In the genomic region with DNA sequence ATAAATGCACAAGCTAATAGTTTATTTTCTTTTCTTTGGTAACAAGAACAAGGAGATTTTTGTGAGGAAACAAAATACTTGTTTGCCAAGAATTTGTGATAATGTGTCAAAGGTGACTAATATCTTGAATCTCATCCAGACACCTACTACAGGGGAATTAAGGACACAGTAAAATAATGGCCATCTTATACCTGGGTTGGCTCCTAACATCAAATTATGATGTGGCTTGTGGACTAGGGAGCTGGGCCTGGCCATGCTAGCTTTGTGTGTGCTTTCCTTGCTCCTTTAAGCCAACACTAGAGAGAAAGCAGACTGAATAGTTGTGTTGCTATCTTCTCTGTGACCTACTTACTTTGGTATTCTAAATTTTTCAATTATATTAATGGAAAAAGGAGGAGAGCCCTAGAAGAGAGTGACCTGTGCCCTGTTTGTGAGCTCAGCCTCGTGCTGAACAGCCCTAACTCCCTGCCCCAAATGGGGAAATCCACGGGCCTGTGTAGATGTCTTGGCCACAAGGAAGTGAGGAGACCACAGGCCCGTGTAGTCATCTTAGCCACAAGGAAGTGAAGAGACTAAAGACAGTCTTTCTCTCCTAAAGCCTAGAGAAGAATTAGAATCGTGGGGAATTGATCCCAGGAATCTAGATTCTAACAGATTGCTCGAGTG, we compare ENCODE assay signal across 2 cellular contexts.
TF ChIP-seq lines count a peak whose summit lies in the region.

No MANE protein-coding gene starts in this region.

TF ChIP-seq in liver, 16 proteins besides CTCF, POLR2A, EP300 and RAD21 (continued from another document):
- TF ChIP-seq, protein P1, sequence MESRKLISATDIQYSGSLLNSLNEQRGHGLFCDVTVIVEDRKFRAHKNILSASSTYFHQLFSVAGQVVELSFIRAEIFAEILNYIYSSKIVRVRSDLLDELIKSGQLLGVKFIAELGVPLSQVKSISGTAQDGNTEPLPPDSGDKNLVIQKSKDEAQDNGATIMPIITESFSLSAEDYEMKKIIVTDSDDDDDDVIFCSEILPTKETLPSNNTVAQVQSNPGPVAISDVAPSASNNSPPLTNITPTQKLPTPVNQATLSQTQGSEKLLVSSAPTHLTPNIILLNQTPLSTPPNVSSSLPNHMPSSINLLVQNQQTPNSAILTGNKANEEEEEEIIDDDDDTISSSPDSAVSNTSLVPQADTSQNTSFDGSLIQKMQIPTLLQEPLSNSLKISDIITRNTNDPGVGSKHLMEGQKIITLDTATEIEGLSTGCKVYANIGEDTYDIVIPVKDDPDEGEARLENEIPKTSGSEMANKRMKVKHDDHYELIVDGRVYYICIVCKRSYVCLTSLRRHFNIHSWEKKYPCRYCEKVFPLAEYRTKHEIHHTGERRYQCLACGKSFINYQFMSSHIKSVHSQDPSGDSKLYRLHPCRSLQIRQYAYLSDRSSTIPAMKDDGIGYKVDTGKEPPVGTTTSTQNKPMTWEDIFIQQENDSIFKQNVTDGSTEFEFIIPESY (IDR thresholded peaks at IDR 0.05): no peak
- peak; percentile 6 for TF ChIP-seq YY1 (IDR thresholded peaks at IDR 0.05)
- TF ChIP-seq, protein P2, sequence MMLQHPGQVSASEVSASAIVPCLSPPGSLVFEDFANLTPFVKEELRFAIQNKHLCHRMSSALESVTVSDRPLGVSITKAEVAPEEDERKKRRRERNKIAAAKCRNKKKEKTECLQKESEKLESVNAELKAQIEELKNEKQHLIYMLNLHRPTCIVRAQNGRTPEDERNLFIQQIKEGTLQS (IDR thresholded peaks at IDR 0.05): no peak
- no peak for TF ChIP-seq JUND (IDR thresholded peaks at IDR 0.05)
- TF ChIP-seq NR2F2 (IDR thresholded peaks at IDR 0.05): peak; percentile 44
- TF ChIP-seq, protein P3, sequence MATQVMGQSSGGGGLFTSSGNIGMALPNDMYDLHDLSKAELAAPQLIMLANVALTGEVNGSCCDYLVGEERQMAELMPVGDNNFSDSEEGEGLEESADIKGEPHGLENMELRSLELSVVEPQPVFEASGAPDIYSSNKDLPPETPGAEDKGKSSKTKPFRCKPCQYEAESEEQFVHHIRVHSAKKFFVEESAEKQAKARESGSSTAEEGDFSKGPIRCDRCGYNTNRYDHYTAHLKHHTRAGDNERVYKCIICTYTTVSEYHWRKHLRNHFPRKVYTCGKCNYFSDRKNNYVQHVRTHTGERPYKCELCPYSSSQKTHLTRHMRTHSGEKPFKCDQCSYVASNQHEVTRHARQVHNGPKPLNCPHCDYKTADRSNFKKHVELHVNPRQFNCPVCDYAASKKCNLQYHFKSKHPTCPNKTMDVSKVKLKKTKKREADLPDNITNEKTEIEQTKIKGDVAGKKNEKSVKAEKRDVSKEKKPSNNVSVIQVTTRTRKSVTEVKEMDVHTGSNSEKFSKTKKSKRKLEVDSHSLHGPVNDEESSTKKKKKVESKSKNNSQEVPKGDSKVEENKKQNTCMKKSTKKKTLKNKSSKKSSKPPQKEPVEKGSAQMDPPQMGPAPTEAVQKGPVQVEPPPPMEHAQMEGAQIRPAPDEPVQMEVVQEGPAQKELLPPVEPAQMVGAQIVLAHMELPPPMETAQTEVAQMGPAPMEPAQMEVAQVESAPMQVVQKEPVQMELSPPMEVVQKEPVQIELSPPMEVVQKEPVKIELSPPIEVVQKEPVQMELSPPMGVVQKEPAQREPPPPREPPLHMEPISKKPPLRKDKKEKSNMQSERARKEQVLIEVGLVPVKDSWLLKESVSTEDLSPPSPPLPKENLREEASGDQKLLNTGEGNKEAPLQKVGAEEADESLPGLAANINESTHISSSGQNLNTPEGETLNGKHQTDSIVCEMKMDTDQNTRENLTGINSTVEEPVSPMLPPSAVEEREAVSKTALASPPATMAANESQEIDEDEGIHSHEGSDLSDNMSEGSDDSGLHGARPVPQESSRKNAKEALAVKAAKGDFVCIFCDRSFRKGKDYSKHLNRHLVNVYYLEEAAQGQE (IDR thresholded peaks at IDR 0.05): no peak
- TF ChIP-seq, protein P4, sequence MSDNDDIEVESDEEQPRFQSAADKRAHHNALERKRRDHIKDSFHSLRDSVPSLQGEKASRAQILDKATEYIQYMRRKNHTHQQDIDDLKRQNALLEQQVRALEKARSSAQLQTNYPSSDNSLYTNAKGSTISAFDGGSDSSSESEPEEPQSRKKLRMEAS (IDR thresholded peaks at IDR 0.05): peak; percentile 50

TF ChIP-seq in HepG2, 621 proteins besides CTCF, POLR2A, EP300 and RAD21:
- TF ChIP-seq, protein P5, sequence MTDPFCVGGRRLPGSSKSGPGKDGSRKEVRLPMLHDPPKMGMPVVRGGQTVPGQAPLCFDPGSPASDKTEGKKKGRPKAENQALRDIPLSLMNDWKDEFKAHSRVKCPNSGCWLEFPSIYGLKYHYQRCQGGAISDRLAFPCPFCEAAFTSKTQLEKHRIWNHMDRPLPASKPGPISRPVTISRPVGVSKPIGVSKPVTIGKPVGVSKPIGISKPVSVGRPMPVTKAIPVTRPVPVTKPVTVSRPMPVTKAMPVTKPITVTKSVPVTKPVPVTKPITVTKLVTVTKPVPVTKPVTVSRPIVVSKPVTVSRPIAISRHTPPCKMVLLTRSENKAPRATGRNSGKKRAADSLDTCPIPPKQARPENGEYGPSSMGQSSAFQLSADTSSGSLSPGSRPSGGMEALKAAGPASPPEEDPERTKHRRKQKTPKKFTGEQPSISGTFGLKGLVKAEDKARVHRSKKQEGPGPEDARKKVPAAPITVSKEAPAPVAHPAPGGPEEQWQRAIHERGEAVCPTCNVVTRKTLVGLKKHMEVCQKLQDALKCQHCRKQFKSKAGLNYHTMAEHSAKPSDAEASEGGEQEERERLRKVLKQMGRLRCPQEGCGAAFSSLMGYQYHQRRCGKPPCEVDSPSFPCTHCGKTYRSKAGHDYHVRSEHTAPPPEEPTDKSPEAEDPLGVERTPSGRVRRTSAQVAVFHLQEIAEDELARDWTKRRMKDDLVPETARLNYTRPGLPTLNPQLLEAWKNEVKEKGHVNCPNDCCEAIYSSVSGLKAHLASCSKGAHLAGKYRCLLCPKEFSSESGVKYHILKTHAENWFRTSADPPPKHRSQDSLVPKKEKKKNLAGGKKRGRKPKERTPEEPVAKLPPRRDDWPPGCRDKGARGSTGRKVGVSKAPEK (CRISPR knock-in tag; IDR thresholded peaks at IDR 0.05; ENCODE audit: borderline replicate concordance): no peak
